In the genomic region with DNA sequence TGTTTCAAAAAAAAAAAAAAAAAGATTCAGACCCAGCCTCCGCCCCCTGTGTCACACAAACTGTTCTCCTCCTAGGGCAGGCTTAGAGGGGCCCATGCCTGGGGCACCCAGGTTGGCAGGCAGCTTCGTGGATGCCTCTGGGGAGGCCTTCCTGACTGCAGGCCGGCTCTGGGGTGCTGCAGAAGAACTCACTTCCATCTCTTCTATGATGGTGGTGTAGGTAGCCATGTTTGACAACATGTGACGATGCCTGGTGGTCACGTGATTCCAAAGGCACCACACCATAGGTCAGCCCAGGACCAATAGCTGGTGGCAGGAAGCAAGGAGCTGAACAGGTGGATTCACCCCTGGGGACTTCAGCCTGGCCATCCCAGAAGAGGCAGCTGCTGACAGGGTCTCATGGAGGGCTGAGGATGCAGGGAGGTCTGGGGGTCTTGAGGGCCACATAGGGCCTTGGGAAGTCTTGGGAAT, we compare ENCODE assay signal across 9 cellular contexts. TPM values are rescaled to one million over a fixed set of nuclear protein-coding genes. Genes with fewer than 3 reads are reported as not detected.
A peak's percentile ranks its signal among the peaks of the same experiment; 100 is the strongest.
DNase-seq lines count a peak whose midpoint lies in the region; ATAC-seq and TF ChIP-seq lines count a peak whose summit lies in the region.
"Had no signal": no experiment of that assay in that cellular context is flagged by ENCODE, and none has a peak within 500 bp of the region (broad histone marks: within the 10 kb centered on the region; RNA-seq: fewer than 3 reads in every experiment).

No MANE protein-coding gene starts in this region.

- H3K9me3 Mint-ChIP-seq in activated CD4-positive, alpha-beta T cell treated with anti-CD3 and anti-CD28 coated beads for 36 hours (ENCODE audit: low read depth), result peaks cover 5% of the 10 kb centered on the region

- CTCF ChIA-PET in activated CD4-positive, alpha-beta T cell treated with anti-CD3 and anti-CD28 coated beads for 36 hours (lab: Charles Lee), result interaction anchor here (2.8 kb wide), 1 partner anchor 196 kb away, joined by 17 read pairs; no protein-coding TSS in a partner anchor

- peak overlapping the region; percentile 17; the same call in 1 of the 2 replicates for H3K27ac ChIP-seq in WERI-Rb-1
- H3K27ac ChIP-seq in neural cell (ENCODE audit: low read length), result no peak overlapping the region

- H3K4me3 Mint-ChIP-seq in activated CD4-positive, alpha-beta T cell treated with anti-CD3 and anti-CD28 coated beads for 36 hours, result peak overlapping the region; percentile 17

- H3K79me2 ChIP-seq in neural cell (replicated peaks; ENCODE audit: insufficient read depth, low read length), result no peaks in the 10 kb centered on the region

- H3K4me3 ChIP-seq in WERI-Rb-1 (ENCODE audit: low read depth, low read length) (peak overlapping the region; percentile 17), neural cell (ENCODE audit: low read length) (peak overlapping the region; percentile 43)

- no peak overlapping the region for H3K4me2 ChIP-seq in neural cell (ENCODE audit: low read length)

- peaks cover 9% of the 10 kb centered on the region for H3K4me1 Mint-ChIP-seq in activated CD4-positive, alpha-beta T cell treated with anti-CD3 and anti-CD28 coated beads for 36 hours

- DNase-seq in activated CD4-positive, alpha-beta T cell treated with anti-CD3 and anti-CD28 coated beads for 36 hours, result peak; percentile 74
- DNase-seq in activated CD4-positive, alpha-beta T cell treated with anti-CD3 and anti-CD28 coated beads for 4 hours, result no peak
- peak; percentile 38 for DNase-seq in LHCN-M2 (ENCODE audit: low read depth)
- DNase-seq in WERI-Rb-1, result peak; percentile 74
- DNase-seq: NCI-H1694 had no signal

- H3K9me2 ChIP-seq in neural cell (ENCODE audit: insufficient read depth, low read length), result no peaks in the 10 kb centered on the region

- no peaks in the 10 kb centered on the region for H3K27me3 ChIP-seq in WERI-Rb-1 (ENCODE audit: insufficient read depth, low read depth, severe bottlenecking)
- H3K27me3 ChIP-seq in neural cell (ENCODE audit: insufficient read depth, low read depth, low read length), result no peaks in the 10 kb centered on the region

- H3K9me3 ChIP-seq in WERI-Rb-1 (ENCODE audit: severe bottlenecking) (peaks cover 7% of the 10 kb centered on the region), neural cell (ENCODE audit: low read length) (peaks cover 6% of the 10 kb centered on the region)

- no peak overlapping the region for H3K27ac Mint-ChIP-seq in activated CD4-positive, alpha-beta T cell treated with anti-CD3 and anti-CD28 coated beads for 36 hours

- ATAC-seq in activated CD4-positive, alpha-beta T cell treated with anti-CD3 and anti-CD28 coated beads for 36 hours, result peak; percentile 69
- ATAC-seq in HG03139 (IDR thresholded peaks at IDR 0.05; ENCODE audit: unreplicated experiment) (no peak), GM21423 (IDR thresholded peaks at IDR 0.05; ENCODE audit: unreplicated experiment) (no peak), HG02973 (IDR thresholded peaks at IDR 0.05; ENCODE audit: unreplicated experiment) (no peak)

- H3K9ac ChIP-seq in neural cell (ENCODE audit: low read length), result no peak overlapping the region

- no peaks in the 10 kb centered on the region for H4K20me1 ChIP-seq in neural cell (ENCODE audit: insufficient read depth)

- H3K36me3 Mint-ChIP-seq in activated CD4-positive, alpha-beta T cell treated with anti-CD3 and anti-CD28 coated beads for 36 hours (ENCODE audit: low read depth), result no peaks in the 10 kb centered on the region

- intact Hi-C loops in activated CD4-positive, alpha-beta T cell treated with anti-CD3 and anti-CD28 coated beads for 36 hours (cut with DNase I, micrococcal nuclease), result loop anchor here in 1 of 2 experiments (5.0 kb wide), 2 partner anchors 176 to 241 kb away; partner anchors contain the start of gene CERK

- H3F3A ChIP-seq in neural cell (ENCODE audit: insufficient read depth, low read length, poor library complexity, severe bottlenecking), result no peaks in the 10 kb centered on the region

- no peak for TF ChIP-seq RAD21 in neural cell (conservative IDR thresholded peaks at IDR 0.05)

- POLR2A ChIA-PET in activated CD4-positive, alpha-beta T cell treated with anti-CD3 and anti-CD28 coated beads for 36 hours (lab: Charles Lee), result interaction anchor here (0.6 to 0.7 kb wide), 2 partner anchors 9 to 41 kb away, joined by 3 to 5 read pairs; no protein-coding TSS in a partner anchor

- H2AFZ ChIP-seq in neural cell (ENCODE audit: low read depth, low read length), result peak overlapping the region; percentile 51

- H3K36me3 ChIP-seq in WERI-Rb-1, result no peaks in the 10 kb centered on the region
- H3K36me3 ChIP-seq in neural cell (ENCODE audit: insufficient read depth, low read length), result no peaks in the 10 kb centered on the region

- no peak for TF ChIP-seq EP300 in neural cell (conservative IDR thresholded peaks at IDR 0.05; ENCODE audit: poor library complexity, severe bottlenecking)

- H3K27me3 Mint-ChIP-seq in activated CD4-positive, alpha-beta T cell treated with anti-CD3 and anti-CD28 coated beads for 36 hours, result no peaks in the 10 kb centered on the region

- TF ChIP-seq CTCF in WERI-Rb-1 (IDR thresholded peaks at IDR 0.05; ENCODE audit: low read depth, low read length) (no peak), neural cell (IDR thresholded peaks at IDR 0.05; ENCODE audit: poor library complexity, severe bottlenecking) (no peak)

TF ChIP-seq in neural cell, 6 proteins besides CTCF, POLR2A, EP300 and RAD21:
- peak; percentile 50 for TF ChIP-seq MXI1 (conservative IDR thresholded peaks at IDR 0.05; ENCODE audit: poor library complexity, severe bottlenecking)
- TF ChIP-seq, protein P1, sequence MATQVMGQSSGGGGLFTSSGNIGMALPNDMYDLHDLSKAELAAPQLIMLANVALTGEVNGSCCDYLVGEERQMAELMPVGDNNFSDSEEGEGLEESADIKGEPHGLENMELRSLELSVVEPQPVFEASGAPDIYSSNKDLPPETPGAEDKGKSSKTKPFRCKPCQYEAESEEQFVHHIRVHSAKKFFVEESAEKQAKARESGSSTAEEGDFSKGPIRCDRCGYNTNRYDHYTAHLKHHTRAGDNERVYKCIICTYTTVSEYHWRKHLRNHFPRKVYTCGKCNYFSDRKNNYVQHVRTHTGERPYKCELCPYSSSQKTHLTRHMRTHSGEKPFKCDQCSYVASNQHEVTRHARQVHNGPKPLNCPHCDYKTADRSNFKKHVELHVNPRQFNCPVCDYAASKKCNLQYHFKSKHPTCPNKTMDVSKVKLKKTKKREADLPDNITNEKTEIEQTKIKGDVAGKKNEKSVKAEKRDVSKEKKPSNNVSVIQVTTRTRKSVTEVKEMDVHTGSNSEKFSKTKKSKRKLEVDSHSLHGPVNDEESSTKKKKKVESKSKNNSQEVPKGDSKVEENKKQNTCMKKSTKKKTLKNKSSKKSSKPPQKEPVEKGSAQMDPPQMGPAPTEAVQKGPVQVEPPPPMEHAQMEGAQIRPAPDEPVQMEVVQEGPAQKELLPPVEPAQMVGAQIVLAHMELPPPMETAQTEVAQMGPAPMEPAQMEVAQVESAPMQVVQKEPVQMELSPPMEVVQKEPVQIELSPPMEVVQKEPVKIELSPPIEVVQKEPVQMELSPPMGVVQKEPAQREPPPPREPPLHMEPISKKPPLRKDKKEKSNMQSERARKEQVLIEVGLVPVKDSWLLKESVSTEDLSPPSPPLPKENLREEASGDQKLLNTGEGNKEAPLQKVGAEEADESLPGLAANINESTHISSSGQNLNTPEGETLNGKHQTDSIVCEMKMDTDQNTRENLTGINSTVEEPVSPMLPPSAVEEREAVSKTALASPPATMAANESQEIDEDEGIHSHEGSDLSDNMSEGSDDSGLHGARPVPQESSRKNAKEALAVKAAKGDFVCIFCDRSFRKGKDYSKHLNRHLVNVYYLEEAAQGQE (IDR thresholded peaks at IDR 0.05; ENCODE audit: borderline replicate concordance), result no peak
- TF ChIP-seq EZH2 (IDR thresholded peaks at IDR 0.05; ENCODE audit: borderline replicate concordance, insufficient read depth, low read length, poor library complexity, severe bottlenecking), result no peak
- peak; percentile 48 for TF ChIP-seq POLR2AphosphoS5 (IDR thresholded peaks at IDR 0.05)

RNA-seq across cellular contexts. Expression of gene CELSR1, which starts 24.1 kb away (rescaled TPM):
- under 1 TPM; 0.43 to 0.46 TPM for total RNA-seq in activated CD4-positive, alpha-beta T cell treated with anti-CD3 and anti-CD28 coated beads for 36 hours
- under 0.01 and 0.06 TPM in 2 replicates for total RNA-seq in LHCN-M2 (2014; rRNA removed)
- 0.02 TPM for polyA plus RNA-seq in LHCN-M2 (2012)
- 0.04 and 0.14 TPM in 2 replicates for polyA plus RNA-seq in neural cell
- polyA minus RNA-seq in neural cell, result 0.46 and 0.49 TPM in 2 replicates

RNA-seq across cellular contexts. Expression of gene GRAMD4, which starts 58.7 kb away (rescaled TPM):
- 10 to 100 TPM; 25.7 to 40.7 TPM for total RNA-seq in activated CD4-positive, alpha-beta T cell treated with anti-CD3 and anti-CD28 coated beads for 36 hours
- 5.8 and 6.2 TPM in 2 replicates for total RNA-seq in LHCN-M2 (2014; rRNA removed)
- polyA plus RNA-seq in LHCN-M2 (2012), result 5.4 TPM
- polyA plus RNA-seq in neural cell, result 35.6 and 56.6 TPM in 2 replicates
- 35.9 and 51.1 TPM in 2 replicates for polyA minus RNA-seq in neural cell

Comparison
In these comparisons a context has a peak if more than half of its experiments do, and no peak if none do; other contexts are left out.
1. DNase-seq: peak in activated CD4-positive, alpha-beta T cell treated with anti-CD3 and anti-CD28 coated beads for 36 hours (single experiment), LHCN-M2 (single experiment) and WERI-Rb-1 (single experiment); none in activated CD4-positive, alpha-beta T cell treated with anti-CD3 and anti-CD28 coated beads for 4 hours (0 of 2).